Comparison of ENCODE assay signal across 19 cellular contexts in genomic region chr16:2282866-2283555, GRCh38. TPM values are rescaled to one million over a fixed set of nuclear protein-coding genes. Genes with fewer than 3 reads are reported as not detected.
A peak's percentile ranks its signal among the peaks of the same experiment; 100 is the strongest.
DNase-seq lines count a peak whose midpoint lies in the region; ATAC-seq and TF ChIP-seq lines count a peak whose summit lies in the region.
"Had no signal": no experiment of that assay in that cellular context is flagged by ENCODE, and none has a peak within 500 bp of the region (broad histone marks: within the 10 kb centered on the region; RNA-seq: fewer than 3 reads in every experiment).

No MANE protein-coding gene starts in this region.

- no peaks in the 10 kb centered on the region for H3K27me3 ChIP-seq in endodermal cell (ENCODE audit: control insufficient read depth, insufficient read depth, low read length, poor library complexity, severe bottlenecking)
- peaks cover 8% of the 10 kb centered on the region for H3K27me3 ChIP-seq in foreskin keratinocyte

- H3K9me3 Mint-ChIP-seq in endodermal cell: no peaks in the 10 kb centered on the region
- H3K9me3 Mint-ChIP-seq: GM23338 had no signal

- no peaks in the 10 kb centered on the region for H3K4me1 ChIP-seq in HEK293 (ENCODE audit: control insufficient read depth, insufficient read depth, low read length)
- no peaks in the 10 kb centered on the region for H3K4me1 ChIP-seq in endodermal cell (ENCODE audit: control insufficient read depth, insufficient read depth, low read length)
- no peaks in the 10 kb centered on the region for H3K4me1 ChIP-seq in foreskin keratinocyte
- no peaks in the 10 kb centered on the region for H3K4me1 ChIP-seq in OCI-LY7 (ENCODE audit: insufficient read depth, low read length, poor library complexity, severe bottlenecking)

- no peak overlapping the region for H3K4me3 Mint-ChIP-seq in endodermal cell
- H3K4me3 Mint-ChIP-seq: GM23338 had no signal

- H3K4me1 Mint-ChIP-seq in endodermal cell: no peaks in the 10 kb centered on the region
- H3K4me1 Mint-ChIP-seq: GM23338 had no signal

- H3K27ac ChIP-seq in HEK293 (ENCODE audit: extremely low read depth, low read depth, low read length): no peak overlapping the region
- no peak overlapping the region for H3K27ac ChIP-seq in endodermal cell (ENCODE audit: low read depth, low read length)
- H3K27ac ChIP-seq in foreskin keratinocyte: no peak overlapping the region
- H3K27ac ChIP-seq in OCI-LY7 (ENCODE audit: low read depth, low read length, poor library complexity, severe bottlenecking): no peak overlapping the region
- H3K27ac ChIP-seq: C4-2B had no signal

- H3K9me2 ChIP-seq in OCI-LY7 (ENCODE audit: insufficient read depth, low read length): no peaks in the 10 kb centered on the region
- H3K9me2 ChIP-seq: SK-N-SH had no signal

- H4K20me1 ChIP-seq in OCI-LY7 (ENCODE audit: insufficient read depth, low read length): no peaks in the 10 kb centered on the region; the same call in 1 of the 2 replicates

- DNase-seq in NCI-H524 (lab: John Stamatoyannopoulos, UW): peak; percentile 88 to 96
- DNase-seq in endodermal cell: peak; percentile 38
- DNase-seq in HuH-7.5 (ENCODE audit: low spot score): no peak
- DNase-seq in Ammon's horn (ENCODE audit: low spot score): no peak
- no peak for DNase-seq in foreskin keratinocyte
- no peak for DNase-seq in OCI-LY7 (ENCODE audit: low spot score)
- DNase-seq: ACHN, GF-D8, KBM-7, NCI-H1105 treated with DMSO at 0.1 percent for 48 hours, NCI-H187 treated with DMSO at 0.1 percent for 48 hours, NCI-H446, NCI-H748 treated with DMSO at 0.1 percent for 48 hours, SHP77 treated with DMSO at 0.1 percent for 48 hours, SK-N-SH had no signal

- CTCF ChIA-PET in HEK293 (lab: Yijun Ruan, JAX): no interaction called here
- CTCF ChIA-PET in OCI-LY7 (lab: Charles Lee; ENCODE audit: unreplicated experiment): no interaction called here

- TF ChIP-seq CTCF in HEK293 (tag by site-specific recombination; IDR thresholded peaks at IDR 0.05): no peak
- no peak for TF ChIP-seq CTCF in endodermal cell (conservative IDR thresholded peaks at IDR 0.05)
- TF ChIP-seq CTCF in foreskin keratinocyte (conservative IDR thresholded peaks at IDR 0.05): no peak
- TF ChIP-seq CTCF in OCI-LY7 (conservative IDR thresholded peaks at IDR 0.05; ENCODE audit: low read length): no peak

- no peak overlapping the region for H3K9ac ChIP-seq in endodermal cell (ENCODE audit: extremely low read depth, low read length, poor library complexity, severe bottlenecking)
- H3K9ac ChIP-seq: SK-N-SH had no signal

- H3K36me3 ChIP-seq in HEK293 (ENCODE audit: control insufficient read depth in 2 of 2, insufficient read depth in 1 of 2, low read length in 2 of 2) (peaks cover 3 to 32% of the 10 kb centered on the region in 2 experiments; a peak in 2 of 3 replicates), endodermal cell (ENCODE audit: control insufficient read depth, insufficient read depth, low read length) (no peaks in the 10 kb centered on the region), OCI-LY7 (ENCODE audit: insufficient read depth, low read length) (no peaks in the 10 kb centered on the region)

- H3K79me2 ChIP-seq in OCI-LY7 (ENCODE audit: insufficient read depth, low read depth, low read length): no peaks in the 10 kb centered on the region

- BruUV-seq in OCI-LY7 (replicated peaks; lab: Mats Ljungman, UMichigan): no TSS peak

- no peaks in the 10 kb centered on the region for H3K27me3 Mint-ChIP-seq in endodermal cell (ENCODE audit: insufficient read depth)

- no peaks in the 10 kb centered on the region for H3K36me3 Mint-ChIP-seq in endodermal cell (ENCODE audit: low read depth)

- no peak overlapping the region for H3K4me2 ChIP-seq in OCI-LY7 (ENCODE audit: low read length)
- H3K4me2 ChIP-seq: GM23338, SK-N-SH had no signal

- H3K9me3 ChIP-seq in HEK293 (ENCODE audit: control insufficient read depth, insufficient read depth, low read depth, low read length) (no peaks in the 10 kb centered on the region), endodermal cell (ENCODE audit: control insufficient read depth, low read length) (no peaks in the 10 kb centered on the region), OCI-LY7 (ENCODE audit: low read length) (no peaks in the 10 kb centered on the region)
- H3K9me3 ChIP-seq: SK-N-SH had no signal

- no peak overlapping the region for H3K27ac Mint-ChIP-seq in endodermal cell
- H3K27ac Mint-ChIP-seq: GM23338 had no signal

- no peak overlapping the region for H2AFZ ChIP-seq in OCI-LY7 (ENCODE audit: low read length)
- H2AFZ ChIP-seq: GM23338 had no signal

- H3K4me3 ChIP-seq in HEK293 (ENCODE audit: low read depth, low read length) (no peak overlapping the region), endodermal cell (ENCODE audit: low read length) (no peak overlapping the region), OCI-LY7 (ENCODE audit: low read depth, low read length, poor library complexity, severe bottlenecking) (no peak overlapping the region)
- H3K4me3 ChIP-seq: GM23338 had no signal

- POLR2A ChIA-PET in HEK293 (lab: Yijun Ruan, JAX) (no interaction called here), OCI-LY7 (lab: Charles Lee) (no interaction called here)

- WGBS in endodermal cell (ENCODE audit: insufficient coverage in 1 of 2, insufficient read length in 1 of 2), 2 experiments: 86 to 88% methylated on average over 15 to 26 of the region's 26 CpGs

- ATAC-seq in foreskin keratinocyte: no peak
- ATAC-seq: GM23338, HCT116 had no signal

- intact Hi-C loops in OCI-LY7 (cut with micrococcal nuclease; ENCODE audit: unreplicated experiment): no loop called here

TF ChIP-seq in HEK293, 187 proteins besides CTCF, POLR2A, EP300 and RAD21:
- no peak for TF ChIP-seq ZNF707 (tag by site-specific recombination; IDR thresholded peaks at IDR 0.05)
- TF ChIP-seq, protein P1, sequence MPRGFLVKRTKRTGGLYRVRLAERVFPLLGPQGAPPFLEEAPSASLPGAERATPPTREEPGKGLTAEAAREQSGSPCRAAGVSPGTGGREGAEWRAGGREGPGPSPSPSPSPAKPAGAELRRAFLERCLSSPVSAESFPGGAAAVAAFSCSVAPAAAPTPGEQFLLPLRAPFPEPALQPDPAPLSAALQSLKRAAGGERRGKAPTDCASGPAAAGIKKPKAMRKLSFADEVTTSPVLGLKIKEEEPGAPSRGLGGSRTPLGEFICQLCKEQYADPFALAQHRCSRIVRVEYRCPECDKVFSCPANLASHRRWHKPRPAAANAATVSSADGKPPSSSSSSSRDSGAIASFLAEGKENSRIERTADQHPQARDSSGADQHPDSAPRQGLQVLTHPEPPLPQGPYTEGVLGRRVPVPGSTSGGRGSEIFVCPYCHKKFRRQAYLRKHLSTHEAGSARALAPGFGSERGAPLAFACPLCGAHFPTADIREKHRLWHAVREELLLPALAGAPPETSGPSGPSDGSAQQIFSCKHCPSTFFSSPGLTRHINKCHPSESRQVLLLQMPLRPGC (tag by site-specific recombination; IDR thresholded peaks at IDR 0.05): no peak
- TF ChIP-seq ZNF10 (tag by site-specific recombination; IDR thresholded peaks at IDR 0.05): 0 out of 2 replicates have a peak, but pooled peaks have one; percentile 23
- no peak for TF ChIP-seq ZNF488 (tag by site-specific recombination; IDR thresholded peaks at IDR 0.05)
- TF ChIP-seq ZNF561 (tag by site-specific recombination; IDR thresholded peaks at IDR 0.05; ENCODE audit: borderline replicate concordance): no peak
- no peak for TF ChIP-seq YY2 (tag by site-specific recombination; IDR thresholded peaks at IDR 0.05)
- TF ChIP-seq ZNF558 (tag by site-specific recombination; IDR thresholded peaks at IDR 0.05): no peak

RNA-seq across cellular contexts. Expression of gene RNPS1, which starts 15.1 kb away (rescaled TPM):
- total RNA-seq in endodermal cell (100 to 1,000 TPM; 273 to 289 TPM), foreskin keratinocyte (159 and 169 TPM in 2 replicates), OCI-LY7 (2022) (323 and 339 TPM in 2 replicates)
- polyA plus RNA-seq in endodermal cell (2013, experiment 1 of 2): 236 TPM
- 216 TPM for polyA plus RNA-seq in endodermal cell (2013, experiment 2 of 2)
- 152 and 182 TPM in 2 replicates for polyA plus RNA-seq in foreskin keratinocyte
- 211 and 225 TPM in 2 replicates for total RNA-seq in OCI-LY7 (2014; rRNA removed; shearing (Covaris generic))

RNA-seq across cellular contexts. Expression of gene ECI1, which starts 31.6 kb away (rescaled TPM):
- 10 to 100 TPM; 75.8 to 94.7 TPM for total RNA-seq in endodermal cell
- 81.0 TPM for polyA plus RNA-seq in endodermal cell (2013, experiment 1 of 2)
- polyA plus RNA-seq in endodermal cell (2013, experiment 2 of 2): 77.4 TPM
- 33.5 and 35.6 TPM in 2 replicates for total RNA-seq in foreskin keratinocyte
- polyA plus RNA-seq in foreskin keratinocyte: 68.3 and 82.5 TPM in 2 replicates
- 66.6 and 80.0 TPM in 2 replicates for total RNA-seq in OCI-LY7 (2014; rRNA removed; shearing (Covaris generic))
- 74.5 and 87.5 TPM in 2 replicates for total RNA-seq in OCI-LY7 (2022)

RNA-seq across cellular contexts. Expression of gene DNASE1L2, which starts 46.8 kb away (rescaled TPM):
- 1 to 10 TPM in 1 of 2 donors, under 1 TPM in 1; 0.35 to 1.3 TPM for total RNA-seq in endodermal cell
- polyA plus RNA-seq in endodermal cell (2013, experiment 1 of 2): 0.53 TPM
- polyA plus RNA-seq in endodermal cell (2013, experiment 2 of 2): 0.83 TPM
- total RNA-seq in foreskin keratinocyte: 0.41 and 0.53 TPM in 2 replicates
- polyA plus RNA-seq in foreskin keratinocyte: 0.46 and 0.47 TPM in 2 replicates
- total RNA-seq in OCI-LY7 (2014; rRNA removed; shearing (Covaris generic)): 6.6 and 6.9 TPM in 2 replicates
- 8.4 and 9.8 TPM in 2 replicates for total RNA-seq in OCI-LY7 (2022)
- total RNA-seq: GM23338 had no signal

RNA-seq across cellular contexts. Expression of gene ABCA3, which starts 57.5 kb away (rescaled TPM):
- total RNA-seq in endodermal cell (1 to 10 TPM; 3.3 to 3.5 TPM), foreskin keratinocyte (0.04 and 0.24 TPM in 2 replicates), OCI-LY7 (2022) (0.23 TPM in 1 of 2 replicates, not detected in the other)
- 12.2 TPM for polyA plus RNA-seq in endodermal cell (2013, experiment 1 of 2)
- 11.0 TPM for polyA plus RNA-seq in endodermal cell (2013, experiment 2 of 2)
- polyA plus RNA-seq in foreskin keratinocyte: 0.08 and 0.16 TPM in 2 replicates
- total RNA-seq in OCI-LY7 (2014; rRNA removed; shearing (Covaris generic)): not detected in 2 replicates

RNA-seq across cellular contexts. Expression of gene E4F1, which starts 59.6 kb away (rescaled TPM):
- total RNA-seq in endodermal cell (10 to 100 TPM; 24.5 to 29.6 TPM), foreskin keratinocyte (21.2 and 21.7 TPM in 2 replicates), OCI-LY7 (2022) (35.3 and 42.3 TPM in 2 replicates)
- polyA plus RNA-seq in endodermal cell (2013, experiment 1 of 2): 25.0 TPM
- 18.9 TPM for polyA plus RNA-seq in endodermal cell (2013, experiment 2 of 2)
- polyA plus RNA-seq in foreskin keratinocyte: 18.7 and 19.3 TPM in 2 replicates
- total RNA-seq in OCI-LY7 (2014; rRNA removed; shearing (Covaris generic)): 43.1 and 59.6 TPM in 2 replicates

Comparison
In these comparisons a context has a peak if more than half of its experiments do, and no peak if none do; other contexts are left out.
1. DNase-seq: peak in NCI-H524 (2 of 2) and endodermal cell (single experiment); none in HuH-7.5 (single experiment), Ammon's horn (single experiment), foreskin keratinocyte (0 of 2) and OCI-LY7 (single experiment).